10 cellular contexts compared by ENCODE assay signal in the genomic region with DNA sequence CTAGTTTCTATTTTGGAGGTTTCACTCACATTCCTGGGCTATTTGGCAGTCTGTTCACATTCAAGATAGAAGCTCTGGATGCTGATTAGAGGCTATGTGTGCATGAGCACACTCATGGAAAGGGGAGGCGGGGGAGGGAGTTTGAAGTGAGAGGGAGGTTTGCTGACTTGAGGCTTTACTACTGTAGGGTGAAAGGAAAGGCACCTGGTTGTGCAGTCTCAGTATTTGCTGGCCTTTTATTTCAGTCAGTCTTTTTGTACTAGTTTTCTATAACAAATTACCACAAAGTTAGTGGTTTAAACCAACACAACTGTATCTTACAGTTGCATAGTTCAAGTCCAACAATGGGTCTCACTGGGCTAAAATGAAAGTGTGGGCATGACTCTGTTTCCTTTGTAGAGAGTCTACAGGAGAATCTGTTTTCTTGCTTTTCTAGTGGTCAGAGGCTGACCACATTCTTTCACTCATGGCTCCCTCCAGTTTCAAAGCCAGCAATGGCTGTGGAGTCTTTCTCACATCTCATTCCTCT. TPM values are rescaled to one million over a fixed set of nuclear protein-coding genes. Genes with fewer than 3 reads are reported as not detected.
DNase-seq lines count a peak whose midpoint lies in the region; ATAC-seq, FAIRE-seq and TF ChIP-seq lines count a peak whose summit lies in the region.
"Had no signal": no experiment of that assay in that cellular context is flagged by ENCODE, and none has a peak within 500 bp of the region (broad histone marks: within the 10 kb centered on the region; RNA-seq: fewer than 3 reads in every experiment).

No MANE protein-coding gene starts in this region.

- CTCF ChIA-PET in activated CD8-positive, alpha-beta T cell treated with anti-CD3 and anti-CD28 coated beads, Interleukin-2, amount 10 ng/mL, durations not matched to agents 7 days and 5 days (lab: Charles Lee): no interaction called here

- FAIRE-seq in GM12891 (lab: Jason Lieb, UNC): peak; percentile 86

- no peak for TF ChIP-seq POLR2A in GM12891 (IDR thresholded peaks at IDR 0.05; ENCODE audit: low read depth, low read length)

- H3K4me3 Mint-ChIP-seq in activated CD8-positive, alpha-beta T cell treated with anti-CD3 and anti-CD28 coated beads, Interleukin-2, amount 10 ng/mL, durations not matched to agents 7 days and 5 days: no peak overlapping the region
- H3K4me3 Mint-ChIP-seq: activated naive CD4-positive, alpha-beta T cell treated with anti-CD3 and anti-CD28 coated beads, Interleukin-2, amount 50 U/mL, for 24 hours had no signal

- no peaks in the 10 kb centered on the region for H3K36me3 Mint-ChIP-seq in activated CD8-positive, alpha-beta T cell treated with anti-CD3 and anti-CD28 coated beads, Interleukin-2, amount 10 ng/mL, durations not matched to agents 7 days and 5 days (ENCODE audit: low read depth)
- H3K36me3 Mint-ChIP-seq: activated naive CD4-positive, alpha-beta T cell treated with anti-CD3 and anti-CD28 coated beads, Interleukin-2, amount 50 U/mL, for 24 hours had no signal

- H3K4me1 Mint-ChIP-seq in activated CD8-positive, alpha-beta T cell treated with anti-CD3 and anti-CD28 coated beads, Interleukin-2, amount 10 ng/mL, durations not matched to agents 7 days and 5 days (ENCODE audit: low read depth): peaks cover 17% of the 10 kb centered on the region

- POLR2A ChIA-PET in activated CD8-positive, alpha-beta T cell treated with anti-CD3 and anti-CD28 coated beads, Interleukin-2, amount 10 ng/mL, durations not matched to agents 7 days and 5 days (lab: Charles Lee): no interaction called here

- no peaks in the 10 kb centered on the region for H3K9me3 Mint-ChIP-seq in activated CD8-positive, alpha-beta T cell treated with anti-CD3 and anti-CD28 coated beads, Interleukin-2, amount 10 ng/mL, durations not matched to agents 7 days and 5 days (ENCODE audit: insufficient read depth)
- H3K9me3 Mint-ChIP-seq: activated naive CD4-positive, alpha-beta T cell treated with anti-CD3 and anti-CD28 coated beads, Interleukin-2, amount 50 U/mL, for 24 hours had no signal

- H3K27me3 Mint-ChIP-seq in activated CD8-positive, alpha-beta T cell treated with anti-CD3 and anti-CD28 coated beads, Interleukin-2, amount 10 ng/mL, durations not matched to agents 7 days and 5 days (ENCODE audit: low read depth): no peaks in the 10 kb centered on the region
- H3K27me3 Mint-ChIP-seq: activated naive CD4-positive, alpha-beta T cell treated with anti-CD3 and anti-CD28 coated beads, Interleukin-2, amount 50 U/mL, for 24 hours had no signal

- DNase-seq in GM12891 (ENCODE audit: insufficient read length, low spot score): no peak
- DNase-seq in activated CD8-positive, alpha-beta T cell treated with anti-CD3 and anti-CD28 coated beads, Interleukin-2, amount 10 ng/mL, durations not matched to agents 7 days and 5 days: no peak
- DNase-seq in DMS53 treated with DMSO at 0.1 percent for 48 hours (lab: John Stamatoyannopoulos, UW; ENCODE audit: unreplicated experiment): no peak
- no peak for DNase-seq in NCI-H2227 (lab: John Stamatoyannopoulos, UW; ENCODE audit: unreplicated experiment)
- no peak for DNase-seq in SK-N-DZ (ENCODE audit: low spot score)
- no peak for DNase-seq in cortex of kidney (lab: John Stamatoyannopoulos, UW)
- DNase-seq: NCI-H187 treated with DMSO at 0.1 percent for 48 hours had no signal

- ATAC-seq in GM19463 (IDR thresholded peaks at IDR 0.05; ENCODE audit: unreplicated experiment) (peak; percentile 85), HG03045 (IDR thresholded peaks at IDR 0.05; ENCODE audit: unreplicated experiment) (peak; percentile 93)
- ATAC-seq in activated CD8-positive, alpha-beta T cell treated with anti-CD3 and anti-CD28 coated beads, Interleukin-2, amount 10 ng/mL, durations not matched to agents 7 days and 5 days: peak; percentile 53

- H3K27ac Mint-ChIP-seq in activated CD8-positive, alpha-beta T cell treated with anti-CD3 and anti-CD28 coated beads, Interleukin-2, amount 10 ng/mL, durations not matched to agents 7 days and 5 days: no peak overlapping the region
- H3K27ac Mint-ChIP-seq: activated naive CD4-positive, alpha-beta T cell treated with anti-CD3 and anti-CD28 coated beads, Interleukin-2, amount 50 U/mL, for 24 hours had no signal

TF ChIP-seq in GM12891, 5 proteins besides CTCF, POLR2A, EP300 and RAD21:
- TF ChIP-seq POU2F2 (IDR thresholded peaks at IDR 0.05; ENCODE audit: low read depth, low read length) (no peak), TAF1 (IDR thresholded peaks at IDR 0.05; ENCODE audit: low read depth, low read length) (no peak), SPI1 (IDR thresholded peaks at IDR 0.05; ENCODE audit: low read depth, low read length) (no peak), PAX5 (IDR thresholded peaks at IDR 0.05; ENCODE audit: insufficient read depth, low read length, severe bottlenecking) (no peak), POLR2AphosphoS5 (IDR thresholded peaks at IDR 0.05; ENCODE audit: low read depth, low read length) (no peak)

RNA-seq across cellular contexts. Expression of gene NR4A2, which starts 47.7 kb away (rescaled TPM):
- polyA plus RNA-seq in GM12891 (2012; ENCODE audit: low read depth, missing spikeins): 2.4 TPM
- 1 to 10 TPM; 1.9 to 2.0 TPM for total RNA-seq in activated CD8-positive, alpha-beta T cell treated with anti-CD3 and anti-CD28 coated beads, Interleukin-2, amount 10 ng/mL, durations not matched to agents 7 days and 5 days
- 0.13 and 0.28 TPM in 2 replicates for polyA plus RNA-seq in SK-N-DZ (2014; cell fraction: cytosol; rRNA removed)
- polyA plus RNA-seq in SK-N-DZ (2014; cell fraction: nucleus; rRNA removed): 0.21 TPM in 1 of 2 replicates, not detected in the other

RNA-seq across cellular contexts. Expression of gene GPD2, which starts 56.0 kb away (rescaled TPM):
- polyA plus RNA-seq in GM12891 (2012; ENCODE audit: low read depth, missing spikeins): 11.6 TPM
- total RNA-seq in activated CD8-positive, alpha-beta T cell treated with anti-CD3 and anti-CD28 coated beads, Interleukin-2, amount 10 ng/mL, durations not matched to agents 7 days and 5 days: 10 to 100 TPM; 13.6 to 14.7 TPM
- polyA plus RNA-seq in SK-N-DZ (2014; cell fraction: cytosol; rRNA removed): 7.6 and 12.2 TPM in 2 replicates
- polyA plus RNA-seq in SK-N-DZ (2014; cell fraction: nucleus; rRNA removed): 5.6 and 17.3 TPM in 2 replicates
